Comparison of ENCODE assay signal across 7 cellular contexts in the genomic region with DNA sequence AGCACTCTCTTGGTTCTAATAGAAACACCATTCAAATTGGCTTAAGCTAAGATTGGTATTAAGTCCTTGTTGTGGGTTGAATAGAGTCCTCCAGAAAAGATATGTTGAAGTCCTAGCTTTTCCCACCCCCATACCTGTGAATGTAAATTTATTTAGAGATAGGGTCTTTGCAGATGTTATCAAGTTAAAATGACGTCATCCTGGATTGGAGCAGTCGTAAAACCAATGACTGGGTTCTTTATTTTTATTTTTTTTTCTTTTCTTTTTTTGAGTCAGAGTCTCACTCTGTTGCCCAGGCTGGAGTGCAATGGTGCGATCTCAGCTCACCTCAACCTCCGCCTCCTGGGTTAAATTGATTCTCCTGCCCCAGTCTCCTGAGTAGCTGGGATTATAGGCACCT.
"Had no signal": no experiment of that assay in that cellular context is flagged by ENCODE, and none has a peak within 500 bp of the region (broad histone marks: within the 10 kb centered on the region; RNA-seq: fewer than 3 reads in every experiment).

No MANE protein-coding gene starts in this region.

- H2AFZ ChIP-seq: GM23248 had no signal

- H3K9ac ChIP-seq: GM23248 had no signal

- DNase-seq: GM23248, GOT3, H7, KG1 had no signal

- H3K27ac ChIP-seq: GM23248 had no signal

- H3K36me3 ChIP-seq: HAP-1 had no signal

- ATAC-seq: HCT116 had no signal

- H3K4me3 ChIP-seq: GM23248, HAP-1 had no signal

- FAIRE-seq: HTR-8/SVneo had no signal

- H3K9me3 ChIP-seq: HAP-1 had no signal

- H3K4me1 ChIP-seq: HAP-1 had no signal
